ENCODE assay signal across 8 cellular contexts in the genomic region with DNA sequence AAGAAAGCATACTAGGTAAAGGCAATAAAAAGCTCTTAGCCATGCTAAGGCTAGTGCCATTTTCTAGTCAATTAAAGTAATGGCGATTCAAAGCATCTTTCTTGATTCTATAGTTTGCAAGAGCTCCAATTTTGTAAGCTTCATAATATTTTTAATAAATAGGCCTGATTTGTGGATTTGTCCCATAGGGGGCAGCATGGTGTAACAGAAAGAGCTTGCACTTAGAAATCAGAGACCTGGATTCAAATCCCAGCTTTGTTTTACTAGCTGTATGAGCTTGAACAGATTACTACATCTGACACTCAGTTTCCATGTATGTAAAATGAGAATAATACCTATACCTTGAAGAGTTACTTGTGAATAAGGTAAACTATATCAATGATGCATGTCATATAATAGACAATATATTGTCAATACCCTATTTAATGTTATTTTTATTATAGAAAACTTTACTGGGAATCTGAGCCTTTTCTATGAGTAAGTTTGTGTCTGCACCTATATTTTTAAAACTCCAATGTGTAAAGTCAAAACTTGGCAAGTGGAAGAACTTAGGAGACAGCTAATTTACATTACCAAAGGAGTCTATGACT.
DNase-seq lines count a peak whose midpoint lies in the region; ATAC-seq, FAIRE-seq and TF ChIP-seq lines count a peak whose summit lies in the region.

No MANE protein-coding gene starts in this region.

- no peak overlapping the region for H3K27ac Mint-ChIP-seq in activated naive CD8-positive, alpha-beta T cell treated with anti-CD3 and anti-CD28 coated beads, Interleukin-2, amount 50 U/mL, for 24 hours
- no peak overlapping the region for H3K27ac Mint-ChIP-seq in activated naive CD8-positive, alpha-beta T cell treated with anti-CD3 and anti-CD28 coated beads for 36 hours
- H3K27ac Mint-ChIP-seq in endodermal cell: no peak overlapping the region

- H3K36me3 Mint-ChIP-seq in activated naive CD8-positive, alpha-beta T cell treated with anti-CD3 and anti-CD28 coated beads, Interleukin-2, amount 50 U/mL, for 24 hours (ENCODE audit: low read depth): no peaks in the 10 kb centered on the region
- no peaks in the 10 kb centered on the region for H3K36me3 Mint-ChIP-seq in activated naive CD8-positive, alpha-beta T cell treated with anti-CD3 and anti-CD28 coated beads for 36 hours
- no peaks in the 10 kb centered on the region for H3K36me3 Mint-ChIP-seq in endodermal cell (ENCODE audit: low read depth)

- no peaks in the 10 kb centered on the region for H3K9me3 Mint-ChIP-seq in activated naive CD8-positive, alpha-beta T cell treated with anti-CD3 and anti-CD28 coated beads, Interleukin-2, amount 50 U/mL, for 24 hours
- no peaks in the 10 kb centered on the region for H3K9me3 Mint-ChIP-seq in activated naive CD8-positive, alpha-beta T cell treated with anti-CD3 and anti-CD28 coated beads for 36 hours
- H3K9me3 Mint-ChIP-seq in endodermal cell: no peaks in the 10 kb centered on the region

- H3K36me3 ChIP-seq in endodermal cell (ENCODE audit: control insufficient read depth, insufficient read depth, low read length) (no peaks in the 10 kb centered on the region), MG63 (no peaks in the 10 kb centered on the region)

- H3K27me3 ChIP-seq in endodermal cell (ENCODE audit: control insufficient read depth, insufficient read depth, low read length, poor library complexity, severe bottlenecking) (no peaks in the 10 kb centered on the region), MG63 (no peaks in the 10 kb centered on the region)

- no peaks in the 10 kb centered on the region for H3K4me1 Mint-ChIP-seq in activated naive CD8-positive, alpha-beta T cell treated with anti-CD3 and anti-CD28 coated beads, Interleukin-2, amount 50 U/mL, for 24 hours
- H3K4me1 Mint-ChIP-seq in activated naive CD8-positive, alpha-beta T cell treated with anti-CD3 and anti-CD28 coated beads for 36 hours: no peaks in the 10 kb centered on the region
- no peaks in the 10 kb centered on the region for H3K4me1 Mint-ChIP-seq in endodermal cell

- H3K27me3 Mint-ChIP-seq in activated naive CD8-positive, alpha-beta T cell treated with anti-CD3 and anti-CD28 coated beads, Interleukin-2, amount 50 U/mL, for 24 hours: no peaks in the 10 kb centered on the region
- no peaks in the 10 kb centered on the region for H3K27me3 Mint-ChIP-seq in activated naive CD8-positive, alpha-beta T cell treated with anti-CD3 and anti-CD28 coated beads for 36 hours
- no peaks in the 10 kb centered on the region for H3K27me3 Mint-ChIP-seq in endodermal cell (ENCODE audit: insufficient read depth)

- H3K4me1 ChIP-seq in endodermal cell (ENCODE audit: control insufficient read depth, insufficient read depth, low read length): no peaks in the 10 kb centered on the region

- no peak overlapping the region for H3K27ac ChIP-seq in endodermal cell (ENCODE audit: low read depth, low read length)

- FAIRE-seq in HTR-8/SVneo (lab: Jason Lieb, UNC): no peak

- H3K9me3 ChIP-seq in endodermal cell (ENCODE audit: control insufficient read depth, low read length) (no peaks in the 10 kb centered on the region), MG63 (no peaks in the 10 kb centered on the region)

- no peak overlapping the region for H3K9ac ChIP-seq in endodermal cell (ENCODE audit: extremely low read depth, low read length, poor library complexity, severe bottlenecking)

- H3K4me3 ChIP-seq in endodermal cell (ENCODE audit: low read length) (no peak overlapping the region), MG63 (no peak overlapping the region)

- WGBS in endodermal cell (ENCODE audit: insufficient coverage in 1 of 2, insufficient read length in 1 of 2), 2 experiments: 38% methylated on average over 1 of the region's 1 CpG; no CpG with 5 or more reads in 1 of the 2 experiments

- no peak for ATAC-seq in activated naive CD8-positive, alpha-beta T cell treated with anti-CD3 and anti-CD28 coated beads, Interleukin-2, amount 50 U/mL, for 24 hours

- DNase-seq in activated naive CD8-positive, alpha-beta T cell treated with anti-CD3 and anti-CD28 coated beads, Interleukin-2, amount 50 U/mL, for 24 hours: peak; percentile 22
- no peak for DNase-seq in activated naive CD8-positive, alpha-beta T cell treated with anti-CD3 and anti-CD28 coated beads for 36 hours
- DNase-seq in NOMO-1 (lab: John Stamatoyannopoulos, UW; ENCODE audit: unreplicated experiment in 2 of 2): peak; percentile 15 to 48
- DNase-seq in endodermal cell: peak; percentile 65
- DNase-seq in stimulated activated CD4-positive, alpha-beta T cell treated with anti-CD3 and anti-CD28 coated beads, Interleukin-2, amount 100 ng/mL, for 48 hours: peak; percentile 11 to 24
- no peak for DNase-seq in NCI-H2196 treated with DMSO at 0.1 percent for 48 hours (lab: John Stamatoyannopoulos, UW; ENCODE audit: unreplicated experiment)
- DNase-seq in HTR-8/SVneo (ENCODE audit: insufficient read length, low spot score): no peak
- DNase-seq in MG63: no peak

- TF ChIP-seq CTCF in endodermal cell (conservative IDR thresholded peaks at IDR 0.05): peak; percentile 80

- H3K4me3 Mint-ChIP-seq in activated naive CD8-positive, alpha-beta T cell treated with anti-CD3 and anti-CD28 coated beads, Interleukin-2, amount 50 U/mL, for 24 hours: no peak overlapping the region
- no peak overlapping the region for H3K4me3 Mint-ChIP-seq in activated naive CD8-positive, alpha-beta T cell treated with anti-CD3 and anti-CD28 coated beads for 36 hours
- no peak overlapping the region for H3K4me3 Mint-ChIP-seq in endodermal cell

Comparison
In these comparisons a context has a peak if more than half of its experiments do, and no peak if none do; other contexts are left out.
1. DNase-seq: peak in activated naive CD8-positive, alpha-beta T cell treated with anti-CD3 and anti-CD28 coated beads, Interleukin-2, amount 50 U/mL, for 24 hours (single experiment), NOMO-1 (2 of 2), endodermal cell (single experiment) and stimulated activated CD4-positive, alpha-beta T cell treated with anti-CD3 and anti-CD28 coated beads, Interleukin-2, amount 100 ng/mL, for 48 hours (2 of 2); none in activated naive CD8-positive, alpha-beta T cell treated with anti-CD3 and anti-CD28 coated beads for 36 hours (single experiment), NCI-H2196 treated with DMSO at 0.1 percent for 48 hours (single experiment), HTR-8/SVneo (single experiment) and MG63 (single experiment).